ENCODE assay signal across 18 cellular contexts in genomic region chr16:27110524-27110896, GRCh38. TPM values are rescaled to one million over a fixed set of nuclear protein-coding genes. Genes with fewer than 3 reads are reported as not detected.
DNase-seq lines count a peak whose midpoint lies in the region; FAIRE-seq and TF ChIP-seq lines count a peak whose summit lies in the region.
"Had no signal": no experiment of that assay in that cellular context is flagged by ENCODE, and none has a peak within 500 bp of the region (broad histone marks: within the 10 kb centered on the region; RNA-seq: fewer than 3 reads in every experiment).

No MANE protein-coding gene starts in this region.

- peaks cover 7% of the 10 kb centered on the region for H3K27me3 Mint-ChIP-seq in glutamatergic neuron (ENCODE audit: unreplicated experiment)

- intact Hi-C loops in testis (cut with DNase I; ENCODE audit: low total_unique reads) = no loop called here

- H3K4me3 Mint-ChIP-seq in glutamatergic neuron (ENCODE audit: unreplicated experiment) = no peak overlapping the region
- H3K4me3 Mint-ChIP-seq: natural killer cell treated with Interleukin-12 subunit alpha and Interleukin-12 subunit beta and Interleukin-15 and Interleukin-18, amount 100 ng/mL, for 72 hours had no signal

- H3K27ac ChIP-seq in small intestine (ENCODE audit: low read depth in 1 of 2, low read length in 1 of 2) = peak overlapping the region; percentile 49 to 53
- no peak overlapping the region for H3K27ac ChIP-seq in testis
- H3K27ac ChIP-seq: 22Rv1, ascending aorta, foreskin keratinocyte, suprapubic skin had no signal

- no peak for FAIRE-seq in small intestine (lab: Jason Lieb, UNC)
- FAIRE-seq: keratinocyte had no signal

- no peaks in the 10 kb centered on the region for H3K9me3 ChIP-seq in small intestine (ENCODE audit: control insufficient read depth, low read depth)
- H3K9me3 ChIP-seq in testis = no peaks in the 10 kb centered on the region
- H3K9me3 ChIP-seq: ascending aorta, suprapubic skin had no signal

- no peak overlapping the region for H3K27ac Mint-ChIP-seq in glutamatergic neuron (ENCODE audit: unreplicated experiment)
- H3K27ac Mint-ChIP-seq: natural killer cell treated with Interleukin-12 subunit alpha and Interleukin-12 subunit beta and Interleukin-15 and Interleukin-18, amount 100 ng/mL, for 72 hours had no signal

- H3K36me3 ChIP-seq in small intestine (ENCODE audit: control insufficient read depth in 2 of 2, insufficient read depth in 2 of 2, low read length in 2 of 2) (no peaks in the 10 kb centered on the region), testis (ENCODE audit: low read depth, missing control alignments) (no peaks in the 10 kb centered on the region)
- H3K36me3 ChIP-seq: ascending aorta, suprapubic skin had no signal

- H3K9me3 Mint-ChIP-seq in glutamatergic neuron (ENCODE audit: unreplicated experiment) = peaks cover 6% of the 10 kb centered on the region
- H3K9me3 Mint-ChIP-seq: activated T-cell treated with anti-CD3 and anti-CD28 coated beads, Interleukin-2, amount 50 U/mL, for 4 hours; natural killer cell treated with Interleukin-12 subunit alpha and Interleukin-12 subunit beta and Interleukin-15 and Interleukin-18, amount 100 ng/mL, for 72 hours had no signal

- no peaks in the 10 kb centered on the region for H3K27me3 ChIP-seq in small intestine (ENCODE audit: control insufficient read depth in 2 of 2, insufficient read depth in 2 of 2, low read length in 2 of 2)
- H3K27me3 ChIP-seq in testis = no peaks in the 10 kb centered on the region
- H3K27me3 ChIP-seq: ascending aorta, suprapubic skin had no signal

- H3K4me3 ChIP-seq in small intestine (ENCODE audit: low read depth in 1 of 2, low read length in 2 of 2) (peak overlapping the region in 1 of 2 donors; percentile 40), testis (peak overlapping the region in 1 of 2 donors; percentile 44)

- DNase-seq in NCI-H82 (lab: John Stamatoyannopoulos, UW) (peak; percentile 26), NCI-H82 treated with DMSO at 0.1 percent for 48 hours (lab: John Stamatoyannopoulos, UW; ENCODE audit: unreplicated experiment) (no peak), NCI-H69 (lab: John Stamatoyannopoulos, UW) (peak; percentile 42), glutamatergic neuron (peak; percentile 24), small intestine (no peak), HEK293T (ENCODE audit: extremely low spot score) (no peak), testis (no peak), DMS 273 (lab: John Stamatoyannopoulos, UW; ENCODE audit: unreplicated experiment) (no peak)
- DNase-seq: activated CD4-positive, alpha-beta T cell treated with anti-CD3 and anti-CD28 coated beads for 1 hour; activated T-cell treated with anti-CD3 and anti-CD28 coated beads, Interleukin-2, amount 50 U/mL, for 4 hours had no signal

- POLR2A ChIA-PET in HEK293T (lab: Yijun Ruan, JAX) = no interaction called here

- CTCF ChIA-PET in HEK293T (lab: Yijun Ruan, JAX) = interaction anchor here (0.6 to 1.5 kb wide), 10 partner anchors 8 to 1818 kb away, joined by 3 to 8 read pairs (median 4); no protein-coding TSS in a partner anchor

- H3K4me1 ChIP-seq in small intestine (ENCODE audit: control insufficient read depth in 2 of 2, insufficient read depth in 1 of 2, low read depth in 1 of 2, low read length in 1 of 2) (no peaks in the 10 kb centered on the region), testis (no peaks in the 10 kb centered on the region)
- H3K4me1 ChIP-seq: foreskin keratinocyte had no signal

- H3K4me1 Mint-ChIP-seq in glutamatergic neuron (ENCODE audit: low read depth, unreplicated experiment) = peaks cover 9% of the 10 kb centered on the region

- 38 to 42% (median 42%) methylated on average over 7 of the region's 7 CpGs for WGBS in small intestine, 3 donors
- whole genome bisulfite sequencing in testis, 2 donors = 14% methylated on average over 5 of the region's 7 CpGs; no CpG with 5 or more reads in 1 of the 2 donors

- peaks cover 5% of the 10 kb centered on the region for H3K36me3 Mint-ChIP-seq in glutamatergic neuron (ENCODE audit: unreplicated experiment)
- H3K36me3 Mint-ChIP-seq: natural killer cell treated with Interleukin-12 subunit alpha and Interleukin-12 subunit beta and Interleukin-15 and Interleukin-18, amount 100 ng/mL, for 72 hours had no signal

- no peak for TF ChIP-seq POLR2A in testis (IDR thresholded peaks at IDR 0.05)

- TF ChIP-seq CTCF in glutamatergic neuron (IDR thresholded peaks at IDR 0.05; ENCODE audit: partially characterized antibody, unreplicated experiment) (no peak), testis (IDR thresholded peaks at IDR 0.05) (no peak)

TF ChIP-seq in HEK293T, 16 proteins besides CTCF, POLR2A, EP300 and RAD21:
- no peak for TF ChIP-seq ELF4 (IDR thresholded peaks at IDR 0.05)
- no peak for TF ChIP-seq SP1 (IDR thresholded peaks at IDR 0.05)
- TF ChIP-seq TARDBP (IDR thresholded peaks at IDR 0.05) = no peak
- no peak for TF ChIP-seq L3MBTL2 (conservative IDR thresholded peaks at IDR 0.05)
- no peak for TF ChIP-seq PKNOX1 (IDR thresholded peaks at IDR 0.05)
- no peak for TF ChIP-seq HDGF (IDR thresholded peaks at IDR 0.05; ENCODE audit: borderline replicate concordance)
- TF ChIP-seq SUZ12 (IDR thresholded peaks at IDR 0.05) = no peak
- no peak for TF ChIP-seq CTBP1 (IDR thresholded peaks at IDR 0.05; ENCODE audit: borderline replicate concordance)
- no peak for TF ChIP-seq ZNF384 (IDR thresholded peaks at IDR 0.05)

RNA-seq across cellular contexts. Expression of gene C16orf82, which starts 43.8 kb away (rescaled TPM):
- total RNA-seq in glutamatergic neuron (ENCODE audit: unreplicated experiment) = not detected
- not detected for polyA plus RNA-seq in small intestine
- 100 to 1,000 TPM; 133 to 364 TPM for total RNA-seq in testis
- 446 TPM for polyA plus RNA-seq in testis (ENCODE audit: insufficient read depth, low read depth, low replicate concordance)
- total RNA-seq: activated T-cell treated with anti-CD3 and anti-CD28 coated beads, Interleukin-2, amount 50 U/mL, for 4 hours; ascending aorta; dermis blood vessel endothelial cell; foreskin keratinocyte; M059J; natural killer cell treated with Interleukin-12 subunit alpha and Interleukin-12 subunit beta and Interleukin-15 and Interleukin-18, amount 100 ng/mL, for 72 hours; suprapubic skin had no signal
- polyA plus RNA-seq: foreskin keratinocyte, keratinocyte had no signal

Comparison
In these comparisons a context has a peak if more than half of its experiments do, and no peak if none do; other contexts are left out.
1. DNase-seq: peak in NCI-H82 (single experiment), NCI-H69 (single experiment) and glutamatergic neuron (single experiment); none in NCI-H82 treated with DMSO at 0.1 percent for 48 hours (single experiment), small intestine (single experiment), HEK293T (single experiment), testis (single experiment) and DMS 273 (single experiment).
2. H3K27ac ChIP-seq: peak in small intestine (2 of 2); none in testis (0 of 2).
3. RNA of gene C16orf82, which starts 43.8 kb away (total RNA-seq): 133 to 364 TPM in testis; not detected in glutamatergic neuron (single experiment); every median in the first group is over 100 times any median in the second.